Comparison of ENCODE assay signal across 16 cellular contexts in the genomic region with DNA sequence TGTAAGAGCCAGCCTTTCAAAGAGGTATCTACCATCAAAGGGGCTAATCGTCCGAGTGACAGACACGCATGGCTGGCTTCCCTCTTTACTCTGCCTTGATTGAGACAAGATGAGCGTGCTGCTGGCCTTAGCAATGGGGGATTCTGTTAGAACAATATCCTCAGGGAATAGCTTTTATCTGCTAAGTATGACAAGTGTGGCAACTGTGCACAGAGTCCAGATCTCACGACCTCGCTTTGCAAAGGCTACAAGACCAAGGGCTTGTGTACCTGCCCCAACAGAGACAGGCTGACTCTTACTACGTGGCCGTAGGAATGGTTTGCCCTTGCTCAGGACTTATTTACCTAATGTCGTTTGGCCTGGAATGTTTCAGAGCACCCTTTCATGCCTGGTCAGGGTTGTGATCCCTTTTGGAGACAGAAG.
DNase-seq lines count a peak whose midpoint lies in the region; ATAC-seq and TF ChIP-seq lines count a peak whose summit lies in the region.
"Had no signal": no experiment of that assay in that cellular context is flagged by ENCODE, and none has a peak within 500 bp of the region (broad histone marks: within the 10 kb centered on the region; RNA-seq: fewer than 3 reads in every experiment).

No MANE protein-coding gene starts in this region.

- POLR2A ChIA-PET in Caco-2 (lab: Charles Lee): no interaction called here

- H2AFZ ChIP-seq in neuronal stem cell (ENCODE audit: low read length): no peak overlapping the region

- no CpG with 5 or more reads among the region's 9 CpGs for WGBS in neuronal stem cell (ENCODE audit: extremely low coverage in 2 of 2, insufficient read length in 2 of 2, insufficient replicate concordance in 1 of 2), 2 donors

- no peak overlapping the region for H3K4me3 ChIP-seq in Caco-2 (ENCODE audit: low read depth, low read length)
- H3K4me3 ChIP-seq in SJCRH30: no peak overlapping the region
- H3K4me3 ChIP-seq in neuronal stem cell (ENCODE audit: low read length in 2 of 2): no peak overlapping the region
- H3K4me3 ChIP-seq: SJSA1 had no signal

- H2BK15ac ChIP-seq in neuronal stem cell (ENCODE audit: low read length): no peak overlapping the region

- peaks cover 14% of the 10 kb centered on the region for H3K4me1 Mint-ChIP-seq in Caco-2 (ENCODE audit: low read depth, unreplicated experiment)
- H3K4me1 Mint-ChIP-seq: CD4-positive, alpha-beta memory T cell had no signal

- H3K36me3 ChIP-seq in Caco-2 (ENCODE audit: control insufficient read depth, insufficient read depth, low read length): no peaks in the 10 kb centered on the region
- no peaks in the 10 kb centered on the region for H3K36me3 ChIP-seq in SJCRH30
- no peaks in the 10 kb centered on the region for H3K36me3 ChIP-seq in neuronal stem cell (replicated peaks in 1 of 2; ENCODE audit: control insufficient read depth in 2 of 2, insufficient read depth in 2 of 2, low read length in 2 of 2)
- H3K36me3 ChIP-seq: SJSA1 had no signal

- H2BK12ac ChIP-seq in neuronal stem cell (ENCODE audit: low read length): no peak overlapping the region

- H3K4me2 ChIP-seq in neuronal stem cell (ENCODE audit: insufficient read depth, low read length, poor library complexity, severe bottlenecking): no peak overlapping the region

- H4K8ac ChIP-seq in neuronal stem cell (ENCODE audit: low read depth, low read length): no peak overlapping the region

- no TSS peak for BruUV-seq in Caco-2 (replicated peaks; lab: Mats Ljungman, UMichigan)

- DNase-seq in Caco-2 (peak; percentile 51 to 78), SJCRH30 (peak in 1 of 2 experiments; percentile 22), islet precursor cell (peak; percentile 63), neuronal stem cell (ENCODE audit: low spot score) (peak; percentile 24), hippocampal formation (lab: John Stamatoyannopoulos, UW) (no peak)
- DNase-seq in stimulated activated CD4-positive, alpha-beta T cell treated with anti-CD3 and anti-CD28 coated beads, Interleukin-4, amount 100 ng/mL, for 24 hours: no peak
- DNase-seq: CD4-positive, alpha-beta memory T cell; DMS79; H9; NCI-H2029; NCI-H510A treated with DMSO at 0.1 percent for 48 hours; NCI-H82; PC-3 had no signal

- H3K9me3 Mint-ChIP-seq in Caco-2 (ENCODE audit: unreplicated experiment): no peaks in the 10 kb centered on the region
- H3K9me3 Mint-ChIP-seq: CD4-positive, alpha-beta memory T cell; H9 had no signal

- H2AK5ac ChIP-seq in neuronal stem cell (ENCODE audit: low read depth, low read length): no peak overlapping the region

- no peaks in the 10 kb centered on the region for H3K27me3 ChIP-seq in Caco-2 (replicated peaks; ENCODE audit: control insufficient read depth, insufficient read depth, low read length)
- H3K27me3 ChIP-seq in SJCRH30: no peaks in the 10 kb centered on the region
- peaks cover 0 to 21% (median 0%) of the 10 kb centered on the region in 3 experiments for H3K27me3 ChIP-seq in neuronal stem cell (ENCODE audit: control insufficient read depth in 3 of 3, insufficient read depth in 3 of 3, low read depth in 1 of 3, low read length in 3 of 3)
- H3K27me3 ChIP-seq: SJSA1 had no signal

- intact Hi-C loops in Caco-2 (cut with micrococcal nuclease; ENCODE audit: unreplicated experiment): no loop called here

- TF ChIP-seq CTCF in Caco-2 (IDR thresholded peaks at IDR 0.05; ENCODE audit: insufficient read depth in 1 of 2, low read depth in 1 of 2, low read length in 1 of 2, severe bottlenecking in 1 of 2, unreplicated experiment in 1 of 2): no peak

- H3K18ac ChIP-seq in neuronal stem cell (ENCODE audit: low read length): no peak overlapping the region

- no peak overlapping the region for H3K14ac ChIP-seq in neuronal stem cell (ENCODE audit: low read length)

- no peak overlapping the region for H3K23ac ChIP-seq in neuronal stem cell (ENCODE audit: low read depth, low read length, poor library complexity)

- H2BK120ac ChIP-seq in neuronal stem cell (ENCODE audit: low read depth, low read length): no peak overlapping the region

- H3K27me3 Mint-ChIP-seq in Caco-2 (ENCODE audit: insufficient read depth, unreplicated experiment): no peaks in the 10 kb centered on the region

- CTCF ChIA-PET in Caco-2 (lab: Charles Lee): no interaction called here

- no peak overlapping the region for H4K91ac ChIP-seq in neuronal stem cell (ENCODE audit: low read depth, low read length, poor library complexity)

- H3K79me1 ChIP-seq in neuronal stem cell (ENCODE audit: low read depth, low read length): no peaks in the 10 kb centered on the region

- peak overlapping the region; percentile 22 for H3K4me3 Mint-ChIP-seq in Caco-2 (ENCODE audit: unreplicated experiment)
- H3K4me3 Mint-ChIP-seq: CD4-positive, alpha-beta memory T cell; H9 had no signal

- no peak overlapping the region for H3K4ac ChIP-seq in neuronal stem cell (ENCODE audit: low read length)

- H3K4me1 ChIP-seq in Caco-2 (peaks cover 22% of the 10 kb centered on the region), SJCRH30 (peaks cover 35% of the 10 kb centered on the region), neuronal stem cell (ENCODE audit: control insufficient read depth in 2 of 2, insufficient read depth in 1 of 2, low read depth in 1 of 2, low read length in 2 of 2) (peaks cover 8 to 20% of the 10 kb centered on the region in 2 donors)

- H3K9me3 ChIP-seq in Caco-2 (no peaks in the 10 kb centered on the region), SJCRH30 (replicated peaks) (no peaks in the 10 kb centered on the region), neuronal stem cell (replicated peaks in 1 of 2; ENCODE audit: control insufficient read depth in 2 of 2, insufficient read depth in 1 of 2, low read depth in 1 of 2, low read length in 2 of 2) (no peaks in the 10 kb centered on the region)
- H3K9me3 ChIP-seq: SJSA1 had no signal

- peak overlapping the region; percentile 69 for H3K27ac Mint-ChIP-seq in Caco-2 (ENCODE audit: unreplicated experiment)
- H3K27ac Mint-ChIP-seq: CD4-positive, alpha-beta memory T cell had no signal

- H3K27ac ChIP-seq in SJCRH30 (peak overlapping the region; percentile 68), neuronal stem cell (replicated peaks; ENCODE audit: low read length) (peak overlapping the region; percentile 30)
- H3K27ac ChIP-seq: RWPE1, SJSA1 had no signal

- H3K36me3 Mint-ChIP-seq in Caco-2 (ENCODE audit: insufficient read depth, unreplicated experiment): no peaks in the 10 kb centered on the region
- H3K36me3 Mint-ChIP-seq: CD4-positive, alpha-beta memory T cell had no signal

- no peak for ATAC-seq in HG03342 (IDR thresholded peaks at IDR 0.05; ENCODE audit: unreplicated experiment)
- ATAC-seq: PC-3 had no signal

- no peak overlapping the region for H2BK5ac ChIP-seq in neuronal stem cell (ENCODE audit: low read length)

- H3K9ac ChIP-seq in neuronal stem cell (ENCODE audit: low read depth, low read length, poor library complexity): no peak overlapping the region

Comparison
In these comparisons a context has a peak if more than half of its experiments do, and no peak if none do; other contexts are left out.
1. DNase-seq: peak in Caco-2 (2 of 2), islet precursor cell (single experiment) and neuronal stem cell (single experiment); none in hippocampal formation (0 of 2) and stimulated activated CD4-positive, alpha-beta T cell treated with anti-CD3 and anti-CD28 coated beads, Interleukin-4, amount 100 ng/mL, for 24 hours (single experiment).